In the genomic region with DNA sequence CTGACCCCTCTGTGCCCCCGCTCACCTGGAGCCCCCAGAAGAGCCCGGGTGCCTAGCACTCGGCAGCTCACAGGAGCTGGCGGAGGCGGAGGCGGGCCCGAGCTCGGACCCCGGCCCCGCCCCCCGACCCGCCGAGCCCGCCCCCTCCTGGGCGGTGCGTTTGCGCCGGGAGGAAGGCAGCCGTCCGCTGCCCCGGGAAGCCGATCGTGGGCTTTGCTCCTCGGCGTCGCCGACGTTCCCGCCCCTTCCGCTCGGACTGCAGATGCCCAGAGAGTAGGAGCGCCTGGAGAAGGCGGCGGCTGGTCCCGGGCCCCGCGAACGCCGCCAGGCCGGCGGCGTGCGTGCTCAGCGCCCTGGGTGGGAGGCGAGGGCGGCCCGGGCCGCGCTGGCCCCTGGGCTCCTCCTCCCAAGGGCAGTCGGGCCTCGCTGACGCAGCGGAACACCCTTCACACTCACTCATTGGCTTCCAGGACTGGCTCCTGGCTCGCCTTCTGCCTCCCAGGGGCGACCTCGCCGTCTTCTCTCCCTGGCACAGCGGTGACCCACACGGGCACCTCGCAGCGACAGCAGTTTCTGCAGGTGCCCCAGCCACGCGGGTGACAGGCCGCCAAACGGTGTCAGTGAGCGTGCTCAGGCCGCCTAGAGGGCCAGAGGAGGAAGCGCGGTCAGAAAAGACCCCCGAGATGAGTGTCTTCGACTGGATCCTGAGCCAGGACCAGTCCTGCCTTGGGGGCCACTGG, we compare ENCODE assay signal across 8 cellular contexts. TPM values are rescaled to one million over a fixed set of nuclear protein-coding genes. Genes with fewer than 3 reads are reported as not detected.
A peak's percentile ranks its signal among the peaks of the same experiment; 100 is the strongest.
DNase-seq lines count a peak whose midpoint lies in the region; ATAC-seq, FAIRE-seq and TF ChIP-seq lines count a peak whose summit lies in the region.

A gene (minus strand): TSS at position 74 of the 740 bp plus-strand sequence. CDS start 415 bp downstream, outside the sequence.

- H3K4me1 ChIP-seq in GM23338 (ENCODE audit: insufficient read depth) = no peaks in the 10 kb centered on the region; the same call in 1 of the 2 replicates
- peaks cover 14% of the 10 kb centered on the region for H3K4me1 ChIP-seq in Loucy (ENCODE audit: insufficient read depth, low read length, poor library complexity, severe bottlenecking)
- peaks cover 0 to 9% (median 0%) of the 10 kb centered on the region in 3 donors for H3K4me1 ChIP-seq in pancreas
- H3K4me1 ChIP-seq in thymus (ENCODE audit: control insufficient read depth, insufficient read depth, low read length) = peaks cover 9% of the 10 kb centered on the region

- H3K27me3 Mint-ChIP-seq in GM23338 (ENCODE audit: insufficient read depth, low read depth, poor library complexity) = peaks cover 16% of the 10 kb centered on the region

- FAIRE-seq in pancreas (lab: Jason Lieb, UNC) = no peak

- H3K36me3 ChIP-seq in GM23338 (ENCODE audit: insufficient read depth) (peaks cover 4% of the 10 kb centered on the region; the same call in 1 of the 2 replicates), Loucy (ENCODE audit: insufficient read depth, low read length) (no peaks in the 10 kb centered on the region), pancreas (no peaks in the 10 kb centered on the region), thymus (ENCODE audit: control insufficient read depth, insufficient read depth) (peaks cover 8% of the 10 kb centered on the region)

- peak; percentile 28 to 42; a peak in 3 of 4 replicates for TF ChIP-seq CTCF in GM23338 (conservative IDR thresholded peaks at IDR 0.05; ENCODE audit: low read depth in 2 of 2)
- TF ChIP-seq CTCF in Loucy (conservative IDR thresholded peaks at IDR 0.05; ENCODE audit: low read length) = peak; percentile 48
- TF ChIP-seq CTCF in pancreas (IDR thresholded peaks at IDR 0.05) = peak in 1 of 4 donors; percentile 21

- H4K20me1 ChIP-seq in GM23338 (replicated peaks; ENCODE audit: insufficient read depth) (peaks cover 12% of the 10 kb centered on the region), Loucy (ENCODE audit: insufficient read depth, low read length, poor library complexity, severe bottlenecking) (no peaks in the 10 kb centered on the region)

- ATAC-seq in GM23338 (peak; percentile 75), Right ventricle myocardium inferior (peak; percentile 94), pancreas (peak; percentile 92 to 97 (median 94))

- H3K27ac Mint-ChIP-seq in GM23338 = peak within 1 kb of the TSS; percentile 71; the same call in 1 of the 2 replicates

- no peaks in the 10 kb centered on the region for H3K9me3 ChIP-seq in Loucy (ENCODE audit: insufficient read depth, low read depth, low read length)
- no peaks in the 10 kb centered on the region for H3K9me3 ChIP-seq in pancreas
- no peaks in the 10 kb centered on the region for H3K9me3 ChIP-seq in thymus (ENCODE audit: control insufficient read depth)

- intact Hi-C loops in Right ventricle myocardium inferior (cut with DNase I) = loop anchor here (2.0 to 5.0 kb wide), 3 partner anchors 44 to 178 kb away; a partner anchor contains a TSS
- intact Hi-C loops in pancreas (cut with DNase I) = no loop called here

- H3K4me2 ChIP-seq in GM23338 = peak within 1 kb of the TSS; percentile 98
- peak within 1 kb of the TSS; percentile 90 for H3K4me2 ChIP-seq in Loucy (ENCODE audit: low read depth, low read length, poor library complexity, severe bottlenecking)

- H3K27me3 ChIP-seq in GM23338 (ENCODE audit: insufficient read depth) (no peaks in the 10 kb centered on the region), Loucy (ENCODE audit: insufficient read depth, low read length, poor library complexity, severe bottlenecking) (no peaks in the 10 kb centered on the region), pancreas (no peaks in the 10 kb centered on the region), thymus (ENCODE audit: control insufficient read depth, insufficient read depth) (no peaks in the 10 kb centered on the region)

- H3K79me2 ChIP-seq in GM23338 (replicated peaks; ENCODE audit: insufficient read depth) = no peaks in the 10 kb centered on the region
- no peaks in the 10 kb centered on the region for H3K79me2 ChIP-seq in Loucy (ENCODE audit: insufficient read depth, low read length)

- H3K4me3 ChIP-seq in GM23338 (peak within 1 kb of the TSS; percentile 91), Loucy (ENCODE audit: low read length, poor library complexity, severe bottlenecking) (peak within 1 kb of the TSS; percentile 74), pancreas (peak within 1 kb of the TSS; percentile 63 to 82 (median 71)), thymus (ENCODE audit: low read length) (peak within 1 kb of the TSS; percentile 74)

- WGBS in pancreas, 2 donors = 0 to 1% methylated on average over 40 to 71 of the region's 71 CpGs
- WGBS in thymus = under 1% methylated on average over 71 of the region's 71 CpGs

- peaks cover 25% of the 10 kb centered on the region for H3K4me1 Mint-ChIP-seq in GM23338

- DNase-seq in ELF-1 (ENCODE audit: low read depth, low spot score) (peak; percentile 80), GM23338 (ENCODE audit: low spot score) (peak; percentile 89), SW 1271 (lab: John Stamatoyannopoulos, UW) (peak; percentile 60 to 80), Right ventricle myocardium inferior (ENCODE audit: missing footprints) (peak; percentile 94), pancreas (peak; percentile 83 to 94 (median 90))
- peak; percentile 67 for DNase-seq in activated naive CD8-positive, alpha-beta T cell treated with anti-CD3 and anti-CD28 coated beads, Interleukin-2, amount 50 U/mL, for 16 hours (ENCODE audit: low read depth, low spot score)

- H3K9me2 ChIP-seq in GM23338 (ENCODE audit: insufficient read depth) = no peaks in the 10 kb centered on the region
- H3K9me2 ChIP-seq in Loucy (replicated peaks; ENCODE audit: low read depth, low read length) = no peaks in the 10 kb centered on the region

- H3K36me3 Mint-ChIP-seq in GM23338 (ENCODE audit: low read depth) = peaks cover 26% of the 10 kb centered on the region

- H3K4me3 Mint-ChIP-seq in GM23338 = peak within 1 kb of the TSS; percentile 87

- H3K27ac ChIP-seq in GM23338 (ENCODE audit: low read depth) = no peak within 1 kb of the TSS
- H3K27ac ChIP-seq in pancreas = peak within 1 kb of the TSS; percentile 85 to 94 (median 91)
- H3K27ac ChIP-seq in thymus (ENCODE audit: low read depth) = peak within 1 kb of the TSS; percentile 86

- H3F3A ChIP-seq in GM23338 (replicated peaks; ENCODE audit: low read depth) (peaks cover 21% of the 10 kb centered on the region; the same call in 1 of the 2 replicates), Loucy (ENCODE audit: low read depth) (no peaks in the 10 kb centered on the region)

- H3K9me3 Mint-ChIP-seq in GM23338 = no peaks in the 10 kb centered on the region

- peak within 1 kb of the TSS; percentile 91 for H2AFZ ChIP-seq in GM23338
- H2AFZ ChIP-seq in Loucy (ENCODE audit: low read length) = peak within 1 kb of the TSS; percentile 74

- H3K9ac ChIP-seq in Loucy (ENCODE audit: low read depth, low read length, poor library complexity, severe bottlenecking) = peak within 1 kb of the TSS; percentile 71

TF ChIP-seq in GM23338, 12 proteins besides CTCF, POLR2A, EP300 and RAD21:
- TF ChIP-seq POLR2AphosphoS5 (IDR thresholded peaks at IDR 0.05; ENCODE audit: low read depth) (peak; percentile 65), EZH2 (IDR thresholded peaks at IDR 0.05; ENCODE audit: low read depth, unreplicated experiment) (no peak)

RNA-seq across cellular contexts. Expression of the gene that starts here (rescaled TPM):
- 34.3 and 41.7 TPM in 2 replicates for total RNA-seq in GM23338 (2014; rRNA removed; shearing (Covaris generic))
- polyA plus RNA-seq in GM23338 (2016; fragmentation: Nextera tagmentation; extraction: Ambion mirVana) (29.5 and 30.0 TPM in 2 replicates), pancreas (10 to 100 TPM; 14.0 to 20.1 TPM), thymus (32.7 TPM)
- total RNA-seq in Right ventricle myocardium inferior (18.4 TPM), pancreas (10 to 100 TPM in 2 of 6 donors, 1 to 10 TPM in 4; 6.5 to 15.6 (median 9.0) TPM)
